ENCODE assay signal across 8 cellular contexts in genomic region chr19:45152504-45153338, GRCh38. TPM values are rescaled to one million over a fixed set of nuclear protein-coding genes. Genes with fewer than 3 reads are reported as not detected.
DNase-seq lines count a peak whose midpoint lies in the region; ATAC-seq and TF ChIP-seq lines count a peak whose summit lies in the region.

No MANE protein-coding gene starts in this region.

- no peaks in the 10 kb centered on the region for H3K9me2 ChIP-seq in PC-9 (ENCODE audit: insufficient read depth)

- no peaks in the 10 kb centered on the region for H3K4me1 ChIP-seq in right cardiac atrium (ENCODE audit: control insufficient read depth, insufficient read depth, low read length)
- H3K4me1 ChIP-seq in PC-9 (replicated peaks; ENCODE audit: insufficient read depth): peaks cover 47% of the 10 kb centered on the region

- no peaks in the 10 kb centered on the region for H3K27me3 ChIP-seq in right cardiac atrium (ENCODE audit: control insufficient read depth, insufficient read depth)
- H3K27me3 ChIP-seq in PC-9 (ENCODE audit: insufficient read depth, low read depth): no peaks in the 10 kb centered on the region

- H3K9me3 Mint-ChIP-seq in activated naive CD4-positive, alpha-beta T cell treated with anti-CD3 and anti-CD28 coated beads, Interleukin-2, amount 50 U/mL, for 24 hours: no peaks in the 10 kb centered on the region

- H3K4me3 ChIP-seq in right cardiac atrium (ENCODE audit: low read length) (no peak overlapping the region), skin epidermis (peak overlapping the region; percentile 1 to 21 (median 9)), PC-9 (no peak overlapping the region)

- H3K36me3 Mint-ChIP-seq in activated naive CD4-positive, alpha-beta T cell treated with anti-CD3 and anti-CD28 coated beads, Interleukin-2, amount 50 U/mL, for 24 hours: peaks cover 2% of the 10 kb centered on the region

- CTCF ChIA-PET in PC-9 (lab: Charles Lee): no interaction called here

- peak; percentile 47 to 61 for ATAC-seq in right cardiac atrium
- ATAC-seq in GM21360 (IDR thresholded peaks at IDR 0.05; ENCODE audit: unreplicated experiment): no peak
- no peak for ATAC-seq in GM18519 (IDR thresholded peaks at IDR 0.05; ENCODE audit: low FRiP score, unreplicated experiment)

- POLR2A ChIA-PET in PC-9 (lab: Charles Lee; ENCODE audit: unreplicated experiment): no interaction called here

- peak overlapping the region; percentile 74 for H3K27ac Mint-ChIP-seq in activated naive CD4-positive, alpha-beta T cell treated with anti-CD3 and anti-CD28 coated beads, Interleukin-2, amount 50 U/mL, for 24 hours

- H3F3A ChIP-seq in PC-9 (ENCODE audit: insufficient read depth, low read depth): peaks cover 57% of the 10 kb centered on the region

- no peak overlapping the region for H2AFZ ChIP-seq in PC-9

- no peak for TF ChIP-seq CTCF in PC-9 (conservative IDR thresholded peaks at IDR 0.05)

- H3K4me1 Mint-ChIP-seq in activated naive CD4-positive, alpha-beta T cell treated with anti-CD3 and anti-CD28 coated beads, Interleukin-2, amount 50 U/mL, for 24 hours: peaks cover 27% of the 10 kb centered on the region

- DNase-seq in AG20443 (ENCODE audit: low spot score): peak; percentile 52
- DNase-seq in NCI-H1105 treated with DMSO at 0.1 percent for 48 hours (lab: John Stamatoyannopoulos, UW): peak; percentile 49
- peak; percentile 65 to 81 (median 80) for DNase-seq in right cardiac atrium
- DNase-seq in PC-9: no peak

- H3K79me2 ChIP-seq in PC-9 (ENCODE audit: low read depth): no peaks in the 10 kb centered on the region

- peak overlapping the region; percentile 81 for H3K4me3 Mint-ChIP-seq in activated naive CD4-positive, alpha-beta T cell treated with anti-CD3 and anti-CD28 coated beads, Interleukin-2, amount 50 U/mL, for 24 hours

- H3K27me3 Mint-ChIP-seq in activated naive CD4-positive, alpha-beta T cell treated with anti-CD3 and anti-CD28 coated beads, Interleukin-2, amount 50 U/mL, for 24 hours: peaks cover 11% of the 10 kb centered on the region

- 3% methylated on average over 91 of the region's 91 CpGs for WGBS in right cardiac atrium

- H3K27ac ChIP-seq in right cardiac atrium (ENCODE audit: low read length): no peak overlapping the region
- H3K27ac ChIP-seq in skin epidermis: peak overlapping the region in 2 of 21 experiments; percentile 12 to 14
- H3K27ac ChIP-seq in PC-9: no peak overlapping the region

- no TSS peak for BruUV-seq in PC-9 (replicated peaks; lab: Mats Ljungman, UMichigan)

- intact Hi-C loops in right cardiac atrium (cut with DNase I) (no loop called here), PC-9 (cut with micrococcal nuclease; ENCODE audit: unreplicated experiment) (loop anchor here (5.0 kb wide), 1 partner anchor 60 kb away; the partner anchor contains the start of gene PPP1R37)

- H3K9me3 ChIP-seq in right cardiac atrium (ENCODE audit: control insufficient read depth, low read length) (no peaks in the 10 kb centered on the region), PC-9 (ENCODE audit: insufficient read depth, low read depth) (no peaks in the 10 kb centered on the region)

- H4K20me1 ChIP-seq in PC-9 (ENCODE audit: insufficient read depth): peaks cover 10% of the 10 kb centered on the region; the same call in 1 of the 2 replicates

- H3K36me3 ChIP-seq in PC-9 (ENCODE audit: low read depth): no peaks in the 10 kb centered on the region

- no peak overlapping the region for H3K4me2 ChIP-seq in PC-9

RNA-seq across cellular contexts. Expression of gene NKPD1, which starts 8.1 kb away (rescaled TPM):
- total RNA-seq in right cardiac atrium (under 1 TPM in 1 of 4 donors, not detected in 3; 0.06 TPM), PC-9 (2021) (0.37 and 0.75 TPM in 2 replicates)
- 0.07 TPM for polyA plus RNA-seq in right cardiac atrium

RNA-seq across cellular contexts. Expression of gene TRAPPC6A, which starts 25.3 kb away (rescaled TPM):
- total RNA-seq in right cardiac atrium: 10 to 100 TPM; 15.2 to 19.4 (median 17.2) TPM
- 26.5 TPM for polyA plus RNA-seq in right cardiac atrium
- total RNA-seq in PC-9 (2021): 61.6 and 104 TPM in 2 replicates

RNA-seq across cellular contexts. Expression of gene BLOC1S3, which starts 25.9 kb away (rescaled TPM):
- 1 to 10 TPM; 3.8 to 8.2 (median 6.2) TPM for total RNA-seq in right cardiac atrium
- 2.4 TPM for polyA plus RNA-seq in right cardiac atrium
- 11.5 and 17.8 TPM in 2 replicates for total RNA-seq in PC-9 (2021)

RNA-seq across cellular contexts. Expression of gene PPP1R37, which starts 59.7 kb away (rescaled TPM):
- total RNA-seq in right cardiac atrium (10 to 100 TPM; 16.5 to 24.9 (median 18.9) TPM), PC-9 (2021) (41.1 and 49.5 TPM in 2 replicates)
- polyA plus RNA-seq in right cardiac atrium: 23.4 TPM

Comparison
In these comparisons a context has a peak if more than half of its experiments do, and no peak if none do; other contexts are left out.
1. DNase-seq: peak in AG20443 (single experiment), NCI-H1105 treated with DMSO at 0.1 percent for 48 hours (single experiment) and right cardiac atrium (3 of 3); none in PC-9 (0 of 2).
2. ATAC-seq: peak in right cardiac atrium (2 of 2); none in GM21360 (single experiment) and GM18519 (single experiment).
3. H3K4me3 ChIP-seq: peak in skin epidermis (7 of 7); none in right cardiac atrium (single experiment) and PC-9 (single experiment).